Comparison of ENCODE assay signal across 11 cellular contexts in the genomic region with DNA sequence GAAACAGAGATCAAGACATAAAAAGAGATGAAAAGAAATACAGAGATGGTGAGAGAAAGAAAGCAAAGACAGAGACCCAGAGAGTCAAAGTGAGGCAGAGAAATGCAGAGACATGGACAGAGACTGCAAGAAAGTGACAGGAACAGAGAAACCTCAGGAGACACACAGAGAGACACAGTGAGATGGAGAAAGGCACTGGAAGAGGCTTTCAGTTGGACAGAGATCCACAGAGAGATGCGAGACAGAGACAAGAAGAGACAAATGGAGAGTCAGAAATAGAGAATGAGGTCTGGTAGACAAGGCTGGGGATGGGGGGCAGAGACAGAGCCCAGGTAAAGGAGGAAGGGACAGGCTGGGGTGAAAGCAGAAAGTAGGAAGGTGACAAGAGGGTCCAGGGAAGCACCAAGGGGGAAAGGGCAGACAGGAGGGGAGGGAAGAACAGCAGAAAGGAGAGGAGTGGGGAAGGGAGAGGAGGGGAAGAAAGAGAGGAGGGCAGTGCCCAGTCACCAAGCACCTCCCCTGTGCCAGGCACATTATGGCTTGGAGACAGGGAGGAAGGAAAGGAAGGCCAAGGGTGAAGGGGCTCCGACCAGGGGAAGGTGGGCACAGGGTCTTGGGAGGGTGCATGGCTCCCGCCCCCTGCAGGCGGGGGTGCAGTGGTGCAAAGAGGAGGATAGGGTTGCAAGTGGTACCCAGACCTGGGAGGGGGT. TPM values are rescaled to one million over a fixed set of nuclear protein-coding genes. Genes with fewer than 3 reads are reported as not detected.
DNase-seq lines count a peak whose midpoint lies in the region; ATAC-seq and TF ChIP-seq lines count a peak whose summit lies in the region.
"Had no signal": no experiment of that assay in that cellular context is flagged by ENCODE, and none has a peak within 500 bp of the region (broad histone marks: within the 10 kb centered on the region; RNA-seq: fewer than 3 reads in every experiment).

No MANE protein-coding gene starts in this region.

- no peaks in the 10 kb centered on the region for H4K20me1 ChIP-seq in OCI-LY1 (ENCODE audit: insufficient read depth, low read length)

- H3K9ac ChIP-seq in OCI-LY1 (ENCODE audit: low read length): no peak overlapping the region

- no peaks in the 10 kb centered on the region for H3K9me3 Mint-ChIP-seq in activated T-helper 1 cell treated with anti-CD3 and anti-CD28 coated beads, Interleukin-12 subunit alpha, Interleukin-12 subunit beta, Interleukin-2, Interleukin-4 antibody, amounts not matched to agents 30 ng/mL and 10 ng/mL and 1 ng/mL, durations not matched to agents 14 hours and 24 hours and 36 hours

- H3K4me2 ChIP-seq in OCI-LY1 (ENCODE audit: low read length): no peak overlapping the region

- peaks cover 36% of the 10 kb centered on the region for H3K27me3 Mint-ChIP-seq in activated T-helper 1 cell treated with anti-CD3 and anti-CD28 coated beads, Interleukin-12 subunit alpha, Interleukin-12 subunit beta, Interleukin-2, Interleukin-4 antibody, amounts not matched to agents 30 ng/mL and 10 ng/mL and 1 ng/mL, durations not matched to agents 14 hours and 24 hours and 36 hours (ENCODE audit: insufficient read depth)

- H3K4me3 Mint-ChIP-seq in activated T-helper 1 cell treated with anti-CD3 and anti-CD28 coated beads, Interleukin-12 subunit alpha, Interleukin-12 subunit beta, Interleukin-2, Interleukin-4 antibody, amounts not matched to agents 30 ng/mL and 10 ng/mL and 1 ng/mL, durations not matched to agents 14 hours and 24 hours and 36 hours: no peak overlapping the region

- H3K9me3 ChIP-seq in OCI-LY1 (ENCODE audit: low read length): no peaks in the 10 kb centered on the region

- H3K4me3 ChIP-seq in OCI-LY1 (ENCODE audit: low read depth, low read length, poor library complexity, severe bottlenecking): no peak overlapping the region
- H3K4me3 ChIP-seq: coronary artery had no signal

- H3F3A ChIP-seq in OCI-LY1 (ENCODE audit: insufficient read depth, low read length): 0 out of 2 replicates have a peak, but pooled peaks cover 5% of the 10 kb centered on the region

- no peak overlapping the region for H2AFZ ChIP-seq in OCI-LY1 (ENCODE audit: low read length)

- H3K27ac ChIP-seq in OCI-LY1 (ENCODE audit: low read depth, low read length, poor library complexity, severe bottlenecking) (no peak overlapping the region), foreskin keratinocyte (no peak overlapping the region)
- H3K27ac ChIP-seq: coronary artery had no signal

- peaks cover 3% of the 10 kb centered on the region; the same call in 1 of the 2 replicates for H3K27me3 ChIP-seq in OCI-LY1 (ENCODE audit: insufficient read depth, low read length)
- peaks cover 69% of the 10 kb centered on the region for H3K27me3 ChIP-seq in foreskin keratinocyte

- TF ChIP-seq CTCF in AG09319 (IDR thresholded peaks at IDR 0.05; ENCODE audit: low read depth, low read length) (peak; percentile 20), GM10248 (IDR thresholded peaks at IDR 0.05; ENCODE audit: control extremely low read depth, extremely low read depth, low read depth, missing control alignments) (peak; percentile 36), OCI-LY1 (IDR thresholded peaks at IDR 0.05; ENCODE audit: low read length) (peak; percentile 63), foreskin keratinocyte (conservative IDR thresholded peaks at IDR 0.05) (peak; percentile 42)

- peaks cover 3% of the 10 kb centered on the region for H3K36me3 Mint-ChIP-seq in activated T-helper 1 cell treated with anti-CD3 and anti-CD28 coated beads, Interleukin-12 subunit alpha, Interleukin-12 subunit beta, Interleukin-2, Interleukin-4 antibody, amounts not matched to agents 30 ng/mL and 10 ng/mL and 1 ng/mL, durations not matched to agents 14 hours and 24 hours and 36 hours (ENCODE audit: low read depth)

- no peaks in the 10 kb centered on the region for H3K9me2 ChIP-seq in OCI-LY1 (ENCODE audit: low read depth, low read length)

- peaks cover 32% of the 10 kb centered on the region for H3K4me1 Mint-ChIP-seq in activated T-helper 1 cell treated with anti-CD3 and anti-CD28 coated beads, Interleukin-12 subunit alpha, Interleukin-12 subunit beta, Interleukin-2, Interleukin-4 antibody, amounts not matched to agents 30 ng/mL and 10 ng/mL and 1 ng/mL, durations not matched to agents 14 hours and 24 hours and 36 hours (ENCODE audit: low read depth)

- POLR2A ChIA-PET in GM10248 (lab: Yijun Ruan, JAX): no interaction called here

- intact Hi-C loops in activated T-helper 1 cell treated with anti-CD3 and anti-CD28 coated beads, Interleukin-12 subunit alpha, Interleukin-12 subunit beta, Interleukin-2, Interleukin-4 antibody, amounts not matched to agents 30 ng/mL and 10 ng/mL and 1 ng/mL, durations not matched to agents 14 hours and 24 hours and 36 hours (cut with micrococcal nuclease): no loop called here

- H3K36me3 ChIP-seq in OCI-LY1 (ENCODE audit: insufficient read depth, low read length): no peaks in the 10 kb centered on the region

- DNase-seq in AG09319 (ENCODE audit: extremely low read depth, low read depth) (no peak), GM10248 (ENCODE audit: extremely low spot score) (peak; percentile 35), foreskin keratinocyte (no peak), OCI-M1 (lab: John Stamatoyannopoulos, UW) (no peak), putamen (ENCODE audit: low spot score) (no peak)
- DNase-seq in activated T-helper 1 cell treated with anti-CD3 and anti-CD28 coated beads, Interleukin-12 subunit alpha, Interleukin-12 subunit beta, Interleukin-2, Interleukin-4 antibody, amounts not matched to agents 30 ng/mL and 10 ng/mL and 1 ng/mL, durations not matched to agents 14 hours and 24 hours and 36 hours (ENCODE audit: low spot score): no peak
- DNase-seq: kidney glomerular epithelial cell; NK-92 treated with Interleukin-12 subunit alpha and Interleukin-12 subunit beta, amount 100 ng/mL, for 24 hours had no signal

- no peaks in the 10 kb centered on the region for H3K79me2 ChIP-seq in OCI-LY1 (ENCODE audit: insufficient read depth, low read length)

- H3K4me1 ChIP-seq in OCI-LY1 (ENCODE audit: insufficient read depth, low read length, severe bottlenecking) (peaks cover 14% of the 10 kb centered on the region), foreskin keratinocyte (no peaks in the 10 kb centered on the region)

- H3K27ac Mint-ChIP-seq in activated T-helper 1 cell treated with anti-CD3 and anti-CD28 coated beads, Interleukin-12 subunit alpha, Interleukin-12 subunit beta, Interleukin-2, Interleukin-4 antibody, amounts not matched to agents 30 ng/mL and 10 ng/mL and 1 ng/mL, durations not matched to agents 14 hours and 24 hours and 36 hours: no peak overlapping the region

- CTCF ChIA-PET in GM10248 (lab: Yijun Ruan, JAX): no interaction called here

- ATAC-seq in foreskin keratinocyte: peak; percentile 24
- ATAC-seq in GM21717 (IDR thresholded peaks at IDR 0.05; ENCODE audit: unreplicated experiment): no peak

RNA-seq across cellular contexts. Expression of gene DEDD2, which starts 38.5 kb away (rescaled TPM):
- total RNA-seq in foreskin keratinocyte: 33.2 and 35.1 TPM in 2 replicates
- polyA plus RNA-seq in foreskin keratinocyte: 35.4 and 40.6 TPM in 2 replicates
- 36.9 and 37.9 TPM in 2 replicates for total RNA-seq in activated T-helper 1 cell treated with anti-CD3 and anti-CD28 coated beads, Interleukin-12 subunit alpha, Interleukin-12 subunit beta, Interleukin-2, Interleukin-4 antibody, amounts not matched to agents 30 ng/mL and 10 ng/mL and 1 ng/mL, durations not matched to agents 14 hours and 24 hours and 36 hours

RNA-seq across cellular contexts. Expression of gene ZNF526, which starts 41.2 kb away (rescaled TPM):
- 13.5 and 15.1 TPM in 2 replicates for total RNA-seq in foreskin keratinocyte
- polyA plus RNA-seq in foreskin keratinocyte: 7.2 and 7.5 TPM in 2 replicates
- total RNA-seq in activated T-helper 1 cell treated with anti-CD3 and anti-CD28 coated beads, Interleukin-12 subunit alpha, Interleukin-12 subunit beta, Interleukin-2, Interleukin-4 antibody, amounts not matched to agents 30 ng/mL and 10 ng/mL and 1 ng/mL, durations not matched to agents 14 hours and 24 hours and 36 hours: 18.4 and 18.5 TPM in 2 replicates

RNA-seq across cellular contexts. Expression of gene POU2F2, which starts 46.7 kb away (rescaled TPM):
- total RNA-seq in foreskin keratinocyte: 34.4 and 37.3 TPM in 2 replicates
- polyA plus RNA-seq in foreskin keratinocyte: 49.6 and 59.3 TPM in 2 replicates
- total RNA-seq in activated T-helper 1 cell treated with anti-CD3 and anti-CD28 coated beads, Interleukin-12 subunit alpha, Interleukin-12 subunit beta, Interleukin-2, Interleukin-4 antibody, amounts not matched to agents 30 ng/mL and 10 ng/mL and 1 ng/mL, durations not matched to agents 14 hours and 24 hours and 36 hours: 64.0 and 65.8 TPM in 2 replicates
